In the genomic region with DNA sequence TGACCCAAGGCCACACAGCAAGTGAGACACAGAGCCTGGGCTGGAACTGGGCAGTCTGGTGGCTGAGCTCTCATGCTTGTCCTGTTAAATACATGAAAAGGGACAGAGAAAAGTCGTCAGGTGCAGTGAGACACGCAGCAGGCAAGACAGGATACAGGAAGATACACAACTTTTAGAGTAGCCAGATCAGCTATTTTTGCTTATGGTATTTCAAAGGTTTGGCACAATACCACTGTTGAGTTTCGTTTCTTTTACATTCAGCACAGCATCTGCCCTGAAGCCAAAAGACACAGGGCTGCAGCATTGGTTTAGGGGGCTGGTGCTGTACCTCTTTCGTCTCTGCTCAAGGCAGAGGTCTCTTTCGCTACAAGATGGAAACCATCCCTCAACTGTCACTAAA, we compare ENCODE assay signal across 1 cellular context.
TF ChIP-seq lines count a peak whose summit lies in the region.

No MANE protein-coding gene starts in this region.

TF ChIP-seq in IMR-90, 13 proteins besides CTCF, POLR2A, EP300 and RAD21:
- no peak for TF ChIP-seq USF2 (IDR thresholded peaks at IDR 0.05; ENCODE audit: low read depth, low read length)
- no peak for TF ChIP-seq FOS (IDR thresholded peaks at IDR 0.05; ENCODE audit: low read depth, low read length)
- TF ChIP-seq RFX5 (IDR thresholded peaks at IDR 0.05; ENCODE audit: low read depth, low read length): no peak
- TF ChIP-seq, protein P1, sequence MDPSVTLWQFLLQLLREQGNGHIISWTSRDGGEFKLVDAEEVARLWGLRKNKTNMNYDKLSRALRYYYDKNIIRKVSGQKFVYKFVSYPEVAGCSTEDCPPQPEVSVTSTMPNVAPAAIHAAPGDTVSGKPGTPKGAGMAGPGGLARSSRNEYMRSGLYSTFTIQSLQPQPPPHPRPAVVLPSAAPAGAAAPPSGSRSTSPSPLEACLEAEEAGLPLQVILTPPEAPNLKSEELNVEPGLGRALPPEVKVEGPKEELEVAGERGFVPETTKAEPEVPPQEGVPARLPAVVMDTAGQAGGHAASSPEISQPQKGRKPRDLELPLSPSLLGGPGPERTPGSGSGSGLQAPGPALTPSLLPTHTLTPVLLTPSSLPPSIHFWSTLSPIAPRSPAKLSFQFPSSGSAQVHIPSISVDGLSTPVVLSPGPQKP (IDR thresholded peaks at IDR 0.05; ENCODE audit: borderline replicate concordance, low read depth, low read length): no peak
- TF ChIP-seq SMC3 (IDR thresholded peaks at IDR 0.05; ENCODE audit: low read depth, low read length): no peak
- no peak for TF ChIP-seq CHD1 (IDR thresholded peaks at IDR 0.05; ENCODE audit: low read depth, low read length)
- no peak for TF ChIP-seq MAFK (IDR thresholded peaks at IDR 0.05; ENCODE audit: low read depth, low read length)
- TF ChIP-seq MAZ (IDR thresholded peaks at IDR 0.05; ENCODE audit: borderline replicate concordance, low read depth, low read length): no peak
- TF ChIP-seq CEBPB (IDR thresholded peaks at IDR 0.05; ENCODE audit: low read depth, low read length): no peak
- TF ChIP-seq NFE2L2 (IDR thresholded peaks at IDR 0.05; ENCODE audit: low read depth, low read length): no peak
- TF ChIP-seq RCOR1 (IDR thresholded peaks at IDR 0.05; ENCODE audit: insufficient replicate concordance, low read length): no peak
- no peak for TF ChIP-seq BHLHE40 (IDR thresholded peaks at IDR 0.05; ENCODE audit: low read depth, low read length)
